In genomic region chr18:45291616-45292612, GRCh38 we compare ENCODE assay signal across 13 cellular contexts.
DNase-seq lines count a peak whose midpoint lies in the region; ATAC-seq and TF ChIP-seq lines count a peak whose summit lies in the region.
"Had no signal": no experiment of that assay in that cellular context is flagged by ENCODE, and none has a peak within 500 bp of the region (broad histone marks: within the 10 kb centered on the region; RNA-seq: fewer than 3 reads in every experiment).

No MANE protein-coding gene starts in this region.

- H3K36me3 ChIP-seq in adipocyte (ENCODE audit: control insufficient read depth, insufficient read depth, low read length, severe bottlenecking) (no peaks in the 10 kb centered on the region), hepatocyte (replicated peaks; ENCODE audit: insufficient read depth, low read depth) (no peaks in the 10 kb centered on the region)
- H3K36me3 ChIP-seq: transverse colon had no signal

- H3K27me3 ChIP-seq in adipocyte (replicated peaks; ENCODE audit: control insufficient read depth, insufficient read depth, low read length) (peaks cover 5% of the 10 kb centered on the region), hepatocyte (no peaks in the 10 kb centered on the region)
- H3K27me3 ChIP-seq: transverse colon had no signal

- no peaks in the 10 kb centered on the region for H3K9me3 Mint-ChIP-seq in stimulated activated effector memory CD8-positive, alpha-beta T cell treated with anti-CD3 and anti-CD28 coated beads, Interleukin-12 subunit alpha, Interleukin-12 subunit beta, amount 100 ng/mL, for 72 hours
- H3K9me3 Mint-ChIP-seq: activated naive CD4-positive, alpha-beta T cell treated with anti-CD3 and anti-CD28 coated beads, Interleukin-2, amount 50 U/mL, for 24 hours had no signal

- H3K4me1 Mint-ChIP-seq in stimulated activated effector memory CD8-positive, alpha-beta T cell treated with anti-CD3 and anti-CD28 coated beads, Interleukin-12 subunit alpha, Interleukin-12 subunit beta, amount 100 ng/mL, for 72 hours: no peaks in the 10 kb centered on the region
- H3K4me1 Mint-ChIP-seq: activated naive CD4-positive, alpha-beta T cell treated with anti-CD3 and anti-CD28 coated beads, Interleukin-2, amount 50 U/mL, for 24 hours had no signal

- no peaks in the 10 kb centered on the region for H3K79me2 ChIP-seq in hepatocyte

- H3K4me3 Mint-ChIP-seq in stimulated activated effector memory CD8-positive, alpha-beta T cell treated with anti-CD3 and anti-CD28 coated beads, Interleukin-12 subunit alpha, Interleukin-12 subunit beta, amount 100 ng/mL, for 72 hours: no peak overlapping the region
- H3K4me3 Mint-ChIP-seq: activated naive CD4-positive, alpha-beta T cell treated with anti-CD3 and anti-CD28 coated beads, Interleukin-2, amount 50 U/mL, for 24 hours had no signal

- DNase-seq in AG09309 (ENCODE audit: low read depth) (peak; percentile 37), MV-4-11 (lab: John Stamatoyannopoulos, UW) (peak; percentile 73), adipocyte (ENCODE audit: low read depth) (peak; percentile 25), hepatocyte (ENCODE audit: low spot score) (peak; percentile 51), COLO668 (lab: John Stamatoyannopoulos, UW; ENCODE audit: unreplicated experiment) (no peak), dermis blood vessel endothelial cell (no peak), COLO829 (ENCODE audit: low spot score) (no peak)
- DNase-seq in stimulated activated effector memory CD8-positive, alpha-beta T cell treated with anti-CD3 and anti-CD28 coated beads, Interleukin-12 subunit alpha, Interleukin-12 subunit beta, amount 100 ng/mL, for 72 hours (ENCODE audit: low spot score in 2 of 2): no peak
- DNase-seq: activated CD4-positive, alpha-beta T cell treated with anti-CD3 and anti-CD28 coated beads, Interleukin-2, amount 50 U/mL, for 48 hours; AML-193; NCI-H2029; transverse colon had no signal

- H3K4me3 ChIP-seq in AG09309 (ENCODE audit: control insufficient read depth, low read depth, low read length) (peak overlapping the region; percentile 24), adipocyte (ENCODE audit: low read length) (no peak overlapping the region), hepatocyte (no peak overlapping the region)
- H3K4me3 ChIP-seq: transverse colon had no signal

- H3K36me3 Mint-ChIP-seq in stimulated activated effector memory CD8-positive, alpha-beta T cell treated with anti-CD3 and anti-CD28 coated beads, Interleukin-12 subunit alpha, Interleukin-12 subunit beta, amount 100 ng/mL, for 72 hours: no peaks in the 10 kb centered on the region
- H3K36me3 Mint-ChIP-seq: activated naive CD4-positive, alpha-beta T cell treated with anti-CD3 and anti-CD28 coated beads, Interleukin-2, amount 50 U/mL, for 24 hours had no signal

- no peaks in the 10 kb centered on the region for H4K20me1 ChIP-seq in hepatocyte (ENCODE audit: insufficient read depth, poor library complexity, severe bottlenecking)

- no peaks in the 10 kb centered on the region for H3K9me3 ChIP-seq in adipocyte (ENCODE audit: control insufficient read depth, low read length)
- no peaks in the 10 kb centered on the region for H3K9me3 ChIP-seq in hepatocyte (ENCODE audit: low read depth)
- H3K9me3 ChIP-seq: transverse colon had no signal

- TF ChIP-seq CTCF in AG09309 (IDR thresholded peaks at IDR 0.05; ENCODE audit: control insufficient read depth, insufficient read depth, low read depth, low read length, missing control alignments): no peak
- no peak for TF ChIP-seq CTCF in hepatocyte (IDR thresholded peaks at IDR 0.05; ENCODE audit: poor library complexity)

- H3K9ac ChIP-seq in adipocyte (ENCODE audit: low read length): no peak overlapping the region

- no peak overlapping the region for H2AFZ ChIP-seq in hepatocyte

- H3K4me2 ChIP-seq in hepatocyte: no peak overlapping the region

- H3K27ac Mint-ChIP-seq in stimulated activated effector memory CD8-positive, alpha-beta T cell treated with anti-CD3 and anti-CD28 coated beads, Interleukin-12 subunit alpha, Interleukin-12 subunit beta, amount 100 ng/mL, for 72 hours: no peak overlapping the region
- H3K27ac Mint-ChIP-seq: activated naive CD4-positive, alpha-beta T cell treated with anti-CD3 and anti-CD28 coated beads, Interleukin-2, amount 50 U/mL, for 24 hours had no signal

- H3K4me1 ChIP-seq in adipocyte (ENCODE audit: control insufficient read depth, insufficient read depth, low read length) (no peaks in the 10 kb centered on the region), hepatocyte (ENCODE audit: insufficient read depth) (no peaks in the 10 kb centered on the region)
- H3K4me1 ChIP-seq: transverse colon had no signal

- no peak for ATAC-seq in stimulated activated effector memory CD8-positive, alpha-beta T cell treated with anti-CD3 and anti-CD28 coated beads, Interleukin-12 subunit alpha, Interleukin-12 subunit beta, amount 100 ng/mL, for 72 hours

- H3K27ac ChIP-seq in hepatocyte: no peak overlapping the region
- H3K27ac ChIP-seq: transverse colon had no signal

- WGBS in hepatocyte (ENCODE audit: low lambda C conversion rate, missing lambda C conversion rate): 87% methylated on average over 17 of the region's 17 CpGs

- no peaks in the 10 kb centered on the region for H3K9me2 ChIP-seq in hepatocyte (replicated peaks; ENCODE audit: insufficient read depth)

Comparison
In these comparisons a context has a peak if more than half of its experiments do, and no peak if none do; other contexts are left out.
1. DNase-seq: peak in AG09309 (single experiment), MV-4-11 (single experiment), adipocyte (single experiment) and hepatocyte (single experiment); none in COLO668 (single experiment), dermis blood vessel endothelial cell (single experiment), COLO829 (single experiment) and stimulated activated effector memory CD8-positive, alpha-beta T cell treated with anti-CD3 and anti-CD28 coated beads, Interleukin-12 subunit alpha, Interleukin-12 subunit beta, amount 100 ng/mL, for 72 hours (0 of 2).